10 cellular contexts compared by ENCODE assay signal in the genomic region with DNA sequence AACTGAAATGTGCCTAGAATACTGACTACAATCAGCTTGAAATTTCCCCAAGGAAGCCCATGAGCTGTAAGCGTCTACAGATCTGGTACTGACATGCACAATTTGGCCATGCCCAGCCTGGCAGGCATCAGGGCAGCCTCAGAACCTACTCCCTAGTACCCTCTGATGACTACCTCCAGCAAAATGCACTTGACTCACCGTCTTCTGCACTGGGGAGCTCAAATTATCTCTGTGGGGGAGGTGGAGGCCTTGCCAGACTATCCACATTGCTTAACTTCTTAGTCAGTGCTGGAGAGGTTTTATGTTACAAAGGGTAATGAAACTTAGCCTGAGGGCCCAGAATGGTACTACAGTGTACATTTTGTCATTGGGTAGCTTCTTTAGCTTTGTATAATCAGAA.
DNase-seq lines count a peak whose midpoint lies in the region; ATAC-seq and TF ChIP-seq lines count a peak whose summit lies in the region.
"Had no signal": no experiment of that assay in that cellular context is flagged by ENCODE, and none has a peak within 500 bp of the region (broad histone marks: within the 10 kb centered on the region; RNA-seq: fewer than 3 reads in every experiment).

No MANE protein-coding gene starts in this region.

- peak overlapping the region; percentile 11 for H2AFZ ChIP-seq in osteoblast (ENCODE audit: low read length)

- H3K36me3 ChIP-seq in endodermal cell (ENCODE audit: control insufficient read depth, insufficient read depth, low read length) (no peaks in the 10 kb centered on the region), osteoblast (ENCODE audit: insufficient read depth, low read length) (no peaks in the 10 kb centered on the region)

- H3K4me3 Mint-ChIP-seq in endodermal cell: no peak overlapping the region
- H3K4me3 Mint-ChIP-seq in stimulated activated effector memory CD8-positive, alpha-beta T cell treated with anti-CD3 and anti-CD28 coated beads, Interleukin-12 subunit alpha, Interleukin-12 subunit beta, amount 100 ng/mL, for 72 hours: no peak overlapping the region
- H3K4me3 Mint-ChIP-seq: dendritic cell treated with granulocyte-macrophage colony-stimulating factor and Interleukin-4, amounts not matched to agents 40 ng/mL and 50 ng/mL, for 4 days had no signal

- no peak for TF ChIP-seq CTCF in endodermal cell (conservative IDR thresholded peaks at IDR 0.05)
- TF ChIP-seq CTCF in osteoblast (IDR thresholded peaks at IDR 0.05; ENCODE audit: extremely low read depth, low read depth, low read length): no peak

- 80% methylated on average over 1 to 2 of the region's 2 CpGs for WGBS in endodermal cell (ENCODE audit: insufficient coverage in 1 of 2, insufficient read length in 1 of 2), 2 experiments

- H3K27me3 ChIP-seq in endodermal cell (ENCODE audit: control insufficient read depth, insufficient read depth, low read length, poor library complexity, severe bottlenecking): no peaks in the 10 kb centered on the region
- no peaks in the 10 kb centered on the region for H3K27me3 ChIP-seq in osteoblast (ENCODE audit: insufficient read depth, low read length)

- H3K9me3 Mint-ChIP-seq in endodermal cell: peaks cover 5% of the 10 kb centered on the region
- H3K9me3 Mint-ChIP-seq in stimulated activated effector memory CD8-positive, alpha-beta T cell treated with anti-CD3 and anti-CD28 coated beads, Interleukin-12 subunit alpha, Interleukin-12 subunit beta, amount 100 ng/mL, for 72 hours: peaks cover 6% of the 10 kb centered on the region
- H3K9me3 Mint-ChIP-seq: dendritic cell treated with granulocyte-macrophage colony-stimulating factor and Interleukin-4, amounts not matched to agents 40 ng/mL and 50 ng/mL, for 4 days had no signal

- H3K4me1 ChIP-seq in endodermal cell (ENCODE audit: control insufficient read depth, insufficient read depth, low read length) (no peaks in the 10 kb centered on the region), osteoblast (ENCODE audit: insufficient read depth, low read length) (peaks cover 33% of the 10 kb centered on the region)

- H3K27me3 Mint-ChIP-seq in endodermal cell (ENCODE audit: insufficient read depth): no peaks in the 10 kb centered on the region

- peak overlapping the region; percentile 48 for H3K4me2 ChIP-seq in osteoblast (ENCODE audit: insufficient read depth, low read length)

- H3K36me3 Mint-ChIP-seq in endodermal cell (ENCODE audit: low read depth): no peaks in the 10 kb centered on the region
- no peaks in the 10 kb centered on the region for H3K36me3 Mint-ChIP-seq in stimulated activated effector memory CD8-positive, alpha-beta T cell treated with anti-CD3 and anti-CD28 coated beads, Interleukin-12 subunit alpha, Interleukin-12 subunit beta, amount 100 ng/mL, for 72 hours

- H3K27ac Mint-ChIP-seq in endodermal cell: no peak overlapping the region
- no peak overlapping the region for H3K27ac Mint-ChIP-seq in stimulated activated effector memory CD8-positive, alpha-beta T cell treated with anti-CD3 and anti-CD28 coated beads, Interleukin-12 subunit alpha, Interleukin-12 subunit beta, amount 100 ng/mL, for 72 hours
- H3K27ac Mint-ChIP-seq: dendritic cell treated with granulocyte-macrophage colony-stimulating factor and Interleukin-4, amounts not matched to agents 40 ng/mL and 50 ng/mL, for 4 days had no signal

- H3K79me2 ChIP-seq in osteoblast (ENCODE audit: insufficient read depth, low read length): no peaks in the 10 kb centered on the region

- H3K9ac ChIP-seq in endodermal cell (ENCODE audit: extremely low read depth, low read length, poor library complexity, severe bottlenecking): no peak overlapping the region

- DNase-seq in DMS53 treated with DMSO at 0.1 percent for 48 hours (lab: John Stamatoyannopoulos, UW; ENCODE audit: unreplicated experiment): peak; percentile 29
- DNase-seq in NCI-H345 treated with DMSO at 0.1 percent for 48 hours (lab: John Stamatoyannopoulos, UW; ENCODE audit: unreplicated experiment): peak; percentile 31
- DNase-seq in endodermal cell: peak; percentile 47
- peak; percentile 89 for DNase-seq in osteoblast (ENCODE audit: insufficient read length, low spot score, missing footprints)
- DNase-seq in stimulated activated effector memory CD8-positive, alpha-beta T cell treated with anti-CD3 and anti-CD28 coated beads, Interleukin-12 subunit alpha, Interleukin-12 subunit beta, amount 100 ng/mL, for 72 hours (ENCODE audit: low spot score in 2 of 2): no peak
- no peak for DNase-seq in activated naive CD4-positive, alpha-beta T cell treated with anti-CD3 and anti-CD28 coated beads, Interleukin-2, amount 50 U/mL, for 16 hours
- DNase-seq in RPMI8226: no peak
- no peak for DNase-seq in cerebellum (ENCODE audit: low spot score)
- DNase-seq: small intestine had no signal

- H3K4me3 ChIP-seq in endodermal cell (ENCODE audit: low read length) (no peak overlapping the region), osteoblast (ENCODE audit: insufficient read depth, low read length) (peak overlapping the region; percentile 8)

- H3K9me3 ChIP-seq in endodermal cell (ENCODE audit: control insufficient read depth, low read length) (no peaks in the 10 kb centered on the region), osteoblast (ENCODE audit: low read depth, low read length) (no peaks in the 10 kb centered on the region)

- H3K27ac ChIP-seq in endodermal cell (ENCODE audit: low read depth, low read length): no peak overlapping the region
- H3K27ac ChIP-seq in osteoblast (ENCODE audit: low read depth, low read length): peak overlapping the region; percentile 64

- ATAC-seq in stimulated activated effector memory CD8-positive, alpha-beta T cell treated with anti-CD3 and anti-CD28 coated beads, Interleukin-12 subunit alpha, Interleukin-12 subunit beta, amount 100 ng/mL, for 72 hours: no peak

- no peaks in the 10 kb centered on the region for H4K20me1 ChIP-seq in osteoblast (ENCODE audit: insufficient read depth, low read length)

- H3K4me1 Mint-ChIP-seq in endodermal cell: peaks cover 9% of the 10 kb centered on the region
- H3K4me1 Mint-ChIP-seq in stimulated activated effector memory CD8-positive, alpha-beta T cell treated with anti-CD3 and anti-CD28 coated beads, Interleukin-12 subunit alpha, Interleukin-12 subunit beta, amount 100 ng/mL, for 72 hours: no peaks in the 10 kb centered on the region

Comparison
In these comparisons a context has a peak if more than half of its experiments do, and no peak if none do; other contexts are left out.
1. DNase-seq: peak in DMS53 treated with DMSO at 0.1 percent for 48 hours (single experiment), NCI-H345 treated with DMSO at 0.1 percent for 48 hours (single experiment), endodermal cell (single experiment) and osteoblast (single experiment); none in stimulated activated effector memory CD8-positive, alpha-beta T cell treated with anti-CD3 and anti-CD28 coated beads, Interleukin-12 subunit alpha, Interleukin-12 subunit beta, amount 100 ng/mL, for 72 hours (0 of 2), activated naive CD4-positive, alpha-beta T cell treated with anti-CD3 and anti-CD28 coated beads, Interleukin-2, amount 50 U/mL, for 16 hours (single experiment), RPMI8226 (single experiment) and cerebellum (single experiment).